In the genomic region with DNA sequence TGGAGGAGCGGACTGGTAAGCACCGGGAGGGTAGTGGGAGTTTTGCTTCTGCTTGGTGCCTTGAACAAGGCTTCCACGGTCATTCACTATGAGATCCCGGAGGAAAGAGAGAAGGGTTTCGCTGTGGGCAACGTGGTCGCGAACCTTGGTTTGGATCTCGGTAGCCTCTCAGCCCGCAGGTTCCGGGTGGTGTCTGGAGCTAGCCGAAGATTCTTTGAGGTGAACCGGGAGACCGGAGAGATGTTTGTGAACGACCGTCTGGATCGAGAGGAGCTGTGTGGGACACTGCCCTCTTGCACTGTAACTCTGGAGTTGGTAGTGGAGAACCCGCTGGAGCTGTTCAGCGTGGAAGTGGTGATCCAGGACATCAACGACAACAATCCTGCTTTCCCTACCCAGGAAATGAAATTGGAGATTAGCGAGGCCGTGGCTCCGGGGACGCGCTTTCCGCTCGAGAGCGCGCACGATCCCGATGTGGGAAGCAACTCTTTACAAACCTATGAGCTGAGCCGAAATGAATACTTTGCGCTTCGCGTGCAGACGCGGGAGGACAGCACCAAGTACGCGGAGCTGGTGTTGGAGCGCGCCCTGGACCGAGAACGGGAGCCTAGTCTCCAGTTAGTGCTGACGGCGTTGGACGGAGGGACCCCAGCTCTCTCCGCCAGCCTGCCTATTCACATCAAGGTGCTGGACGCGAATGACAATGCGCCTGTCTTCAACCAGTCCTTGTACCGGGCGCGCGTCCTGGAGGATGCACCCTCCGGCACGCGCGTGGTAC, we compare ENCODE assay signal across 1 cellular context.
TF ChIP-seq lines count a peak whose summit lies in the region.

No MANE protein-coding gene starts in this region.

TF ChIP-seq in endothelial cell of umbilical vein, 7 proteins besides CTCF, POLR2A, EP300 and RAD21:
- peak; percentile 13 for TF ChIP-seq GATA2 (IDR thresholded peaks at IDR 0.05; ENCODE audit: insufficient read depth, insufficient read length, low read depth, low read length)
- no peak for TF ChIP-seq POLR2AphosphoS5 (IDR thresholded peaks at IDR 0.05; ENCODE audit: insufficient read depth, low read depth, low read length)
